Comparison of ENCODE assay signal across 8 cellular contexts in the genomic region with DNA sequence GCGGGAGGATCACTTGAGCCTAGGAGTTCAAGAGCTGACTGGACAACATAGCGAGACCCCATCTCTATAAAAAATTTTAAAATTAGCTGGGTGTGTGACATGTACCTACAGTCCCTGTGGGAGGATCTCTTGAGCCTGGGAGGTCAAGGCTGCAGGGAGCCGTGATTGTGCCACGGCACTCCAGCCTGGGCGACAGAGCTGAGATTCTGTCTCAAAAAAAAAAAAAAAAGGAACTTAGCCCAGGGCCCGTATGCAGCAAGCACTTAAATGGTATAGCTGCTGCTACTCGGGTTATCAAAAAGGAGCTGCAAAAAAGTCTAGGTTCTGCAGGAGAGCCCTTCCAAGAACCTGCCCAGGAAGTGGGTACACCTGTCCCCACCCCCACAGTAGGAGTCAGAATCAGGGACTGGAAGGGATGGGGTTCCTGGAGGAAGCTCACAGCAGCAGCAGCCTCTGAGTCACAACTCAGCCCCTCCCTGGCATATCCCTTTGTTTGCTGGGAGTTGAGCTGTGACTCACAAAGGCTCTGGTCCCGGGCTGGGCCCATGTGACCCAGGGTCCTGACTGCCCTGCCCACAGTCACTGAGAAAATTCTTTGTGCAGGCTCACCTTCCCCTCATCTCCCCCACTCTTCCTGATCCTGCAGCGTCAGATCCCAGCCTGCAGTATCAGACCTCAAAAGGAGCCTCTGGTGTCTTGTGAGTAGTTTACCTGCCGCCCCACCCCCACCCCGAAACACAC. TPM values are rescaled to one million over a fixed set of nuclear protein-coding genes. Genes with fewer than 3 reads are reported as not detected.
DNase-seq lines count a peak whose midpoint lies in the region; ATAC-seq and TF ChIP-seq lines count a peak whose summit lies in the region.

Gene SPATA12, plus strand, starts transcription at position 576 of the 741 bp plus-strand sequence. CDS start 13,031 bp downstream, outside the sequence.

- peaks cover 17 to 43% (median 30%) of the 10 kb centered on the region in 4 donors for H3K4me1 ChIP-seq in stomach

- POLR2A ChIA-PET in naive thymus-derived CD8-positive, alpha-beta T cell (lab: Charles Lee), result no interaction called here

- no peak within 1 kb of the TSS for H3K4me3 Mint-ChIP-seq in naive thymus-derived CD8-positive, alpha-beta T cell

- DNase-seq in DMS53 (lab: John Stamatoyannopoulos, UW) (peak; percentile 88), M059J (ENCODE audit: low read depth) (peak; percentile 94), brain microvascular endothelial cell (peak; percentile 89), inferior parietal cortex (ENCODE audit: extremely low spot score) (peak; percentile 62), stomach (peak; percentile 76), erythroblast (lab: John Stamatoyannopoulos, UW) (no peak), cerebellar nuclear complex (lab: John Stamatoyannopoulos, UW) (no peak)
- DNase-seq in naive thymus-derived CD8-positive, alpha-beta T cell, result no peak

- WGBS in stomach, 5 donors, result 37 to 56% (median 44%) methylated on average over 11 of the region's 11 CpGs

- H3K36me3 Mint-ChIP-seq in naive thymus-derived CD8-positive, alpha-beta T cell, result no peaks in the 10 kb centered on the region

- peaks cover 4 to 15% (median 11%) of the 10 kb centered on the region in 5 donors for H3K27me3 Mint-ChIP-seq in naive thymus-derived CD8-positive, alpha-beta T cell

- ATAC-seq in naive thymus-derived CD8-positive, alpha-beta T cell, result no peak

- intact Hi-C loops in stomach (cut with DNase I; ENCODE audit: low total_unique reads), result no loop called here

- H3K36me3 ChIP-seq in brain microvascular endothelial cell (replicated peaks) (no peaks in the 10 kb centered on the region), stomach (no peaks in the 10 kb centered on the region)

- TF ChIP-seq EP300 in stomach (IDR thresholded peaks at IDR 0.05), result no peak

- H3K4me3 ChIP-seq in brain microvascular endothelial cell (ENCODE audit: low read depth, low read length) (no peak within 1 kb of the TSS), stomach (no peak within 1 kb of the TSS)

- H3K27me3 ChIP-seq in brain microvascular endothelial cell (replicated peaks) (no peaks in the 10 kb centered on the region), stomach (no peaks in the 10 kb centered on the region)

- TF ChIP-seq CTCF in brain microvascular endothelial cell (IDR thresholded peaks at IDR 0.05; ENCODE audit: low read depth, low read length, missing control alignments), result no peak
- no peak for TF ChIP-seq CTCF in stomach (IDR thresholded peaks at IDR 0.05)

- H3K27ac Mint-ChIP-seq in naive thymus-derived CD8-positive, alpha-beta T cell, result peak within 1 kb of the TSS in 1 of 10 donors; percentile 29

- peaks cover 0 to 6% (median 1%) of the 10 kb centered on the region in 4 donors for H3K4me1 Mint-ChIP-seq in naive thymus-derived CD8-positive, alpha-beta T cell

- H3K9me3 ChIP-seq in stomach, result no peaks in the 10 kb centered on the region

- H3K9me3 Mint-ChIP-seq in naive thymus-derived CD8-positive, alpha-beta T cell, result no peaks in the 10 kb centered on the region

- TF ChIP-seq POLR2A in stomach (IDR thresholded peaks at IDR 0.05) (no peak), erythroblast (IDR thresholded peaks at IDR 0.05; ENCODE audit: low read length) (no peak)

- peak within 1 kb of the TSS; percentile 29 for H3K27ac ChIP-seq in brain microvascular endothelial cell
- H3K27ac ChIP-seq in stomach, result peak within 1 kb of the TSS; percentile 67 to 84 (median 74)

- in situ Hi-C loops in brain microvascular endothelial cell (cut with HindIII; ENCODE audit: low pct_ligation_motif_present, low sequenced_read_pairs), result no loop called here

RNA-seq across cellular contexts. Expression of gene SPATA12, which starts in this region (rescaled TPM):
- total RNA-seq in M059J (2014; rRNA removed; shearing (Covaris generic)), result 0.07 TPM in 1 of 2 replicates, not detected in the other
- not detected for total RNA-seq in stomach
- under 1 TPM in 2 of 3 donors, not detected in 1; 0.05 to 0.31 TPM for polyA plus RNA-seq in stomach
- total RNA-seq in naive thymus-derived CD8-positive, alpha-beta T cell, result not detected
- not detected for polyA plus RNA-seq in naive thymus-derived CD8-positive, alpha-beta T cell

Comparison
In these comparisons a context has a peak if more than half of its experiments do, and no peak if none do; other contexts are left out.
1. Peak in DNase-seq in M059J; RNA of the gene not detected or under 1 TPM.
2. Peak in DNase-seq and H3K27ac ChIP-seq in stomach; RNA of the gene not detected or under 1 TPM.
3. DNase-seq: peak in DMS53 (single experiment), brain microvascular endothelial cell (single experiment) and inferior parietal cortex (single experiment); none in naive thymus-derived CD8-positive, alpha-beta T cell (0 of 10), erythroblast (0 of 2) and cerebellar nuclear complex (0 of 2).